9 cellular contexts compared by ENCODE assay signal in genomic region chr17:44400226-44400847, GRCh38. TPM values are rescaled to one million over a fixed set of nuclear protein-coding genes. Genes with fewer than 3 reads are reported as not detected.
DNase-seq lines count a peak whose midpoint lies in the region; ATAC-seq and TF ChIP-seq lines count a peak whose summit lies in the region.
"Had no signal": no experiment of that assay in that cellular context is flagged by ENCODE, and none has a peak within 500 bp of the region (broad histone marks: within the 10 kb centered on the region; RNA-seq: fewer than 3 reads in every experiment).

No MANE protein-coding gene starts in this region.

- DNase-seq in heart right ventricle (no peak), Right ventricle myocardium superior (no peak), SK-N-SH (no peak), glutamatergic neuron (no peak), type B pancreatic cell (ENCODE audit: extremely low spot score, unreplicated experiment) (no peak), T-helper 1 cell (no peak), NOMO-1 treated with dmso at 0.1 percent for 144 hours (lab: John Stamatoyannopoulos, UW; ENCODE audit: unreplicated experiment) (no peak)
- DNase-seq: NCI-H1930 had no signal

- intact Hi-C loops in heart right ventricle (cut with DNase I): loop anchor here in 4 of 10 donors (2.0 to 10.0 kb wide), 3 partner anchors 122 to 124 kb away; no protein-coding TSS in a partner anchor
- intact Hi-C loops in Right ventricle myocardium superior (cut with DNase I): loop anchor here (10.0 kb wide), 1 partner anchor 104 kb away; the partner anchor contains the start of gene GPATCH8

- H3K4me3 ChIP-seq in heart right ventricle (no peak overlapping the region), SK-N-SH (ENCODE audit: low read depth in 2 of 2, low read length in 1 of 2) (no peak overlapping the region)

- H3K27ac ChIP-seq in heart right ventricle (no peak overlapping the region), SK-N-SH (ENCODE audit: low read depth in 2 of 2, low read length in 1 of 2) (no peak overlapping the region)

- H3K27me3 Mint-ChIP-seq in glutamatergic neuron (ENCODE audit: unreplicated experiment) (peaks cover 5% of the 10 kb centered on the region), type B pancreatic cell (no peaks in the 10 kb centered on the region)

- 86 to 89% methylated on average over 3 of the region's 3 CpGs for WGBS in heart right ventricle, 2 donors
- 100% methylated on average over 3 of the region's 3 CpGs for WGBS in SK-N-SH (ENCODE audit: low lambda C conversion rate)

- H3K9me2 ChIP-seq in SK-N-SH: no peaks in the 10 kb centered on the region

- TF ChIP-seq EP300 in SK-N-SH (IDR thresholded peaks at IDR 0.05; ENCODE audit: borderline replicate concordance in 1 of 2, low read depth in 1 of 2, low read length in 1 of 2): no peak

- peaks cover 0 to 98% (median 47%) of the 10 kb centered on the region in 9 donors for H3K36me3 ChIP-seq in heart right ventricle
- H3K36me3 ChIP-seq in SK-N-SH (replicated peaks in 1 of 2; ENCODE audit: control insufficient read depth in 1 of 2, insufficient read depth in 2 of 2, low read length in 1 of 2): peaks cover 54 to 56% of the 10 kb centered on the region in 2 experiments

- no peak overlapping the region for H3K9ac ChIP-seq in SK-N-SH

- H3F3A ChIP-seq in SK-N-SH (replicated peaks; ENCODE audit: insufficient read depth): peaks cover 3% of the 10 kb centered on the region

- peak; percentile 59 for TF ChIP-seq RAD21 in SK-N-SH (IDR thresholded peaks at IDR 0.05; ENCODE audit: low read length)

- H4K20me1 ChIP-seq in SK-N-SH (ENCODE audit: insufficient read depth): no peaks in the 10 kb centered on the region

- H3K4me1 Mint-ChIP-seq in glutamatergic neuron (ENCODE audit: low read depth, unreplicated experiment) (peaks cover 5% of the 10 kb centered on the region), type B pancreatic cell (ENCODE audit: unreplicated experiment) (no peaks in the 10 kb centered on the region)

- ATAC-seq in heart right ventricle: peak in 1 of 8 donors; percentile 40
- no peak for ATAC-seq in Right ventricle myocardium superior (ENCODE audit: poor library complexity)
- no peak for ATAC-seq in HG02938 (IDR thresholded peaks at IDR 0.05; ENCODE audit: unreplicated experiment)

- H3K27me3 ChIP-seq in heart right ventricle (no peaks in the 10 kb centered on the region), SK-N-SH (ENCODE audit: insufficient read depth) (no peaks in the 10 kb centered on the region)

- no peaks in the 10 kb centered on the region for H3K79me2 ChIP-seq in SK-N-SH (ENCODE audit: insufficient read depth)

- H3K36me3 Mint-ChIP-seq in glutamatergic neuron (ENCODE audit: unreplicated experiment) (peaks cover 5% of the 10 kb centered on the region), type B pancreatic cell (peaks cover 25% of the 10 kb centered on the region)

- H2AFZ ChIP-seq in SK-N-SH (ENCODE audit: low read depth): no peak overlapping the region

- no peak overlapping the region for H3K4me2 ChIP-seq in SK-N-SH

- H3K27ac Mint-ChIP-seq in glutamatergic neuron (ENCODE audit: unreplicated experiment) (peak overlapping the region; percentile 22), type B pancreatic cell (no peak overlapping the region)

- POLR2A ChIA-PET in SK-N-SH (lab: Yijun Ruan, JAX): no interaction called here

- CTCF ChIA-PET in SK-N-SH (lab: Yijun Ruan, JAX): interaction anchor here (0.8 to 2.5 kb wide), 14 partner anchors 9 to 214 kb away, joined by 3 to 13 read pairs (median 4); partner anchors contain the start of genes ITGA2B and TMUB2

- no peaks in the 10 kb centered on the region for H3K4me1 ChIP-seq in heart right ventricle
- H3K4me1 ChIP-seq in SK-N-SH (ENCODE audit: control insufficient read depth in 1 of 2, insufficient read depth in 2 of 2, low read depth in 1 of 2, low read length in 1 of 2): no peaks in the 10 kb centered on the region

- peak overlapping the region; percentile 57 for H3K4me3 Mint-ChIP-seq in glutamatergic neuron (ENCODE audit: unreplicated experiment)
- H3K4me3 Mint-ChIP-seq in type B pancreatic cell: no peak overlapping the region

- peak in 7 of 9 donors; percentile 29 to 51 (median 43) for TF ChIP-seq CTCF in heart right ventricle (IDR thresholded peaks at IDR 0.05)
- TF ChIP-seq CTCF in SK-N-SH (IDR thresholded peaks at IDR 0.05): peak; percentile 69
- TF ChIP-seq CTCF in glutamatergic neuron (IDR thresholded peaks at IDR 0.05; ENCODE audit: partially characterized antibody, unreplicated experiment): peak; percentile 35
- peak; percentile 70 for TF ChIP-seq CTCF in type B pancreatic cell (conservative IDR thresholded peaks at IDR 0.05)

- no peaks in the 10 kb centered on the region for H3K9me3 ChIP-seq in heart right ventricle
- H3K9me3 ChIP-seq in SK-N-SH: no peaks in the 10 kb centered on the region

- peaks cover 4% of the 10 kb centered on the region for H3K9me3 Mint-ChIP-seq in glutamatergic neuron (ENCODE audit: unreplicated experiment)
- no peaks in the 10 kb centered on the region for H3K9me3 Mint-ChIP-seq in type B pancreatic cell

TF ChIP-seq in SK-N-SH, 30 proteins besides CTCF, POLR2A, EP300 and RAD21 (continues in another document):
- TF ChIP-seq ELF1 (IDR thresholded peaks at IDR 0.05): no peak
- no peak for TF ChIP-seq USF2 (IDR thresholded peaks at IDR 0.05; ENCODE audit: borderline replicate concordance, low read depth, low read length)
- no peak for TF ChIP-seq IRF3 (IDR thresholded peaks at IDR 0.05; ENCODE audit: low read depth, low read length)
- TF ChIP-seq YY1 (IDR thresholded peaks at IDR 0.05; ENCODE audit: low read depth): no peak
- TF ChIP-seq SMC3 (IDR thresholded peaks at IDR 0.05; ENCODE audit: low read depth, low read length): peak; percentile 55

RNA-seq across cellular contexts. Expression of gene ITGA2B, which starts 10.9 kb away (rescaled TPM):
- total RNA-seq in heart right ventricle: 1 to 10 TPM in 1 of 10 donors, under 1 TPM in 8, not detected in 1; 0.18 to 1.2 (median 0.62) TPM
- 1 to 10 TPM in 1 of 2 donors, under 1 TPM in 1; 0.30 to 1.2 TPM for polyA plus RNA-seq in heart right ventricle
- 0.62 TPM for total RNA-seq in Right ventricle myocardium superior
- 1.3 and 1.9 TPM in 2 replicates for polyA plus RNA-seq in SK-N-SH (2012; rRNA removed)
- 0.21 and 0.35 TPM in 2 replicates for polyA plus RNA-seq in SK-N-SH (2012; cell fraction: cytosol; rRNA removed)
- polyA plus RNA-seq in SK-N-SH (2012; cell fraction: nucleus; rRNA removed): 7.6 and 8.4 TPM in 2 replicates
- 7.1 TPM for total RNA-seq in glutamatergic neuron (ENCODE audit: unreplicated experiment)
- total RNA-seq in type B pancreatic cell (ENCODE audit: low replicate concordance): 0.69 and 8.8 TPM in 2 replicates

RNA-seq across cellular contexts. Expression of gene FAM171A2, which starts 36.7 kb away (rescaled TPM):
- total RNA-seq in heart right ventricle: under 1 TPM; 0.25 to 0.95 (median 0.46) TPM
- under 1 TPM; 0.29 to 0.57 TPM for polyA plus RNA-seq in heart right ventricle
- total RNA-seq in Right ventricle myocardium superior: 0.62 TPM
- polyA plus RNA-seq in SK-N-SH (2012; rRNA removed): 4.8 and 4.9 TPM in 2 replicates
- 1.8 and 3.6 TPM in 2 replicates for polyA plus RNA-seq in SK-N-SH (2012; cell fraction: cytosol; rRNA removed)
- 4.0 and 4.5 TPM in 2 replicates for polyA plus RNA-seq in SK-N-SH (2012; cell fraction: nucleus; rRNA removed)
- total RNA-seq in glutamatergic neuron (ENCODE audit: unreplicated experiment): 81.3 TPM
- total RNA-seq in type B pancreatic cell (ENCODE audit: low replicate concordance): 13.3 and 34.7 TPM in 2 replicates

RNA-seq across cellular contexts. Expression of gene GRN, which starts 55.2 kb away (rescaled TPM):
- total RNA-seq in heart right ventricle: 100 to 1,000 TPM; 113 to 303 (median 154) TPM
- polyA plus RNA-seq in heart right ventricle: 100 to 1,000 TPM in 1 of 2 donors, 10 to 100 TPM in 1; 41.5 to 103 TPM
- total RNA-seq in Right ventricle myocardium superior: 135 TPM
- polyA plus RNA-seq in SK-N-SH (2012; rRNA removed): 360 and 442 TPM in 2 replicates
- 126 and 213 TPM in 2 replicates for polyA plus RNA-seq in SK-N-SH (2012; cell fraction: cytosol; rRNA removed)
- polyA plus RNA-seq in SK-N-SH (2012; cell fraction: nucleus; rRNA removed): 427 and 781 TPM in 2 replicates
- 88.7 TPM for total RNA-seq in glutamatergic neuron (ENCODE audit: unreplicated experiment)
- total RNA-seq in type B pancreatic cell (ENCODE audit: low replicate concordance): 183 and 236 TPM in 2 replicates
